ENCODE assay signal across 21 cellular contexts in genomic region chr1:206535853-206536188, GRCh38.
"Had no signal": no experiment of that assay in that cellular context is flagged by ENCODE, and none has a peak within 500 bp of the region (broad histone marks: within the 10 kb centered on the region; RNA-seq: fewer than 3 reads in every experiment).

No MANE protein-coding gene starts in this region.

- H3K9me3 ChIP-seq: colonic mucosa, ovary, right lobe of liver, thoracic aorta had no signal

- H3K36me3 ChIP-seq: colonic mucosa, ovary had no signal

- FAIRE-seq: TTC549 had no signal

- H3K4me3 Mint-ChIP-seq: activated naive CD8-positive, alpha-beta T cell; brain; endodermal cell; memory B cell; stimulated activated memory B cell treated with anti-CD40 and anti-IgM and Interleukin-4, amounts not matched to agents 10 μg/mL and 1 μg/mL and 100 μg/mL, for 72 hours; T-helper 2 cell treated with Interferon-gamma antibody and Interleukin-4, amounts not matched to agents 5 μg/mL and 100 μg/mL, for 36 hours had no signal

- H3K4me3 ChIP-seq: colonic mucosa, ovary, right lobe of liver, thoracic aorta had no signal

- H3K27me3 ChIP-seq: colonic mucosa, ovary, right lobe of liver had no signal

- H3K36me3 Mint-ChIP-seq: memory B cell; naive thymus-derived CD4-positive, alpha-beta T cell; stimulated activated memory B cell treated with anti-CD40 and anti-IgM and Interleukin-4, amounts not matched to agents 10 μg/mL and 1 μg/mL and 100 μg/mL, for 72 hours had no signal

- DNase-seq: activated CD4-positive, alpha-beta T cell treated with anti-CD3 and anti-CD28 coated beads, Interleukin-2, amount 50 U/mL, for 4 hours; activated gamma-delta T cell; amygdala; central memory CD4-positive, alpha-beta T cell; colonic mucosa; endodermal cell; glutamatergic neuron; hypothalamus; islet precursor cell; naive thymus-derived CD4-positive, alpha-beta T cell; ovary; right lobe of liver; stimulated activated CD4-positive, alpha-beta T cell treated with anti-CD3 and anti-CD28 coated beads, Interleukin-4, amount 100 ng/mL, for 4 hours had no signal

- ATAC-seq: left lobe of liver; naive thymus-derived CD4-positive, alpha-beta T cell; right lobe of liver; stimulated activated memory B cell treated with anti-CD40 and anti-IgM and Interleukin-4, amounts not matched to agents 10 μg/mL and 1 μg/mL and 100 μg/mL, for 72 hours had no signal

- H3K27me3 Mint-ChIP-seq: activated naive CD8-positive, alpha-beta T cell; memory B cell; naive thymus-derived CD4-positive, alpha-beta T cell; stimulated activated memory B cell treated with anti-CD40 and anti-IgM and Interleukin-4, amounts not matched to agents 10 μg/mL and 1 μg/mL and 100 μg/mL, for 72 hours had no signal

- H3K27ac ChIP-seq: colonic mucosa, ovary, right lobe of liver, thoracic aorta had no signal

- H3K4me1 Mint-ChIP-seq: endodermal cell had no signal

- H3K9me3 Mint-ChIP-seq: brain; endodermal cell; memory B cell; naive thymus-derived CD4-positive, alpha-beta T cell; stimulated activated memory B cell treated with anti-CD40 and anti-IgM and Interleukin-4, amounts not matched to agents 10 μg/mL and 1 μg/mL and 100 μg/mL, for 72 hours; T-helper 2 cell treated with Interferon-gamma antibody and Interleukin-4, amounts not matched to agents 5 μg/mL and 100 μg/mL, for 36 hours had no signal

- H3K27ac Mint-ChIP-seq: activated naive CD8-positive, alpha-beta T cell; brain; endodermal cell; memory B cell; naive thymus-derived CD4-positive, alpha-beta T cell; stimulated activated memory B cell treated with anti-CD40 and anti-IgM and Interleukin-4, amounts not matched to agents 10 μg/mL and 1 μg/mL and 100 μg/mL, for 72 hours; T-helper 2 cell treated with Interferon-gamma antibody and Interleukin-4, amounts not matched to agents 5 μg/mL and 100 μg/mL, for 36 hours had no signal
